In genomic region chr10:31299119-31299518, GRCh38 we compare ENCODE assay signal across 20 cellular contexts. TPM values are rescaled to one million over a fixed set of nuclear protein-coding genes. Genes with fewer than 3 reads are reported as not detected.
DNase-seq lines count a peak whose midpoint lies in the region; ATAC-seq, FAIRE-seq and TF ChIP-seq lines count a peak whose summit lies in the region.
"Had no signal": no experiment of that assay in that cellular context is flagged by ENCODE, and none has a peak within 500 bp of the region (broad histone marks: within the 10 kb centered on the region; RNA-seq: fewer than 3 reads in every experiment).

No MANE protein-coding gene starts in this region.

- POLR2A ChIA-PET in activated CD4-positive, alpha-beta T cell treated with anti-CD3 and anti-CD28 coated beads for 36 hours (lab: Charles Lee) = no interaction called here
- POLR2A ChIA-PET in IMR-90 (lab: Charles Lee; ENCODE audit: unreplicated experiment) = no interaction called here
- POLR2A ChIA-PET in A673 (lab: Charles Lee; ENCODE audit: low non-redundant PET) = interaction anchor here (0.5 kb wide), 1 partner anchor 9 kb away, joined by 3 read pairs; no protein-coding TSS in a partner anchor

- H2BK20ac ChIP-seq in IMR-90 (ENCODE audit: low read depth, low read length) = peak overlapping the region; percentile 96

- H3K4me1 ChIP-seq in IMR-90 (ENCODE audit: control insufficient read depth, insufficient read depth, low read length) = peaks cover 11% of the 10 kb centered on the region
- no peaks in the 10 kb centered on the region for H3K4me1 ChIP-seq in astrocyte (ENCODE audit: insufficient read depth, low read length)
- no peaks in the 10 kb centered on the region for H3K4me1 ChIP-seq in mesendoderm (ENCODE audit: control insufficient read depth, low read depth, low read length)
- H3K4me1 ChIP-seq in A673 (ENCODE audit: insufficient read depth, low read length, poor library complexity, severe bottlenecking) = no peaks in the 10 kb centered on the region
- H3K4me1 ChIP-seq: left lung had no signal

- H3K4ac ChIP-seq in IMR-90 (ENCODE audit: low read depth, low read length) (peak overlapping the region; percentile 95), mesendoderm (ENCODE audit: low read depth, low read length) (no peak overlapping the region)

- H4K5ac ChIP-seq in IMR-90 (ENCODE audit: low read depth, low read length) = peak overlapping the region; percentile 83
- no peak overlapping the region for H4K5ac ChIP-seq in mesendoderm (ENCODE audit: low read length)

- H3K27me3 ChIP-seq in IMR-90 (ENCODE audit: control insufficient read depth, insufficient read depth, low read length) (no peaks in the 10 kb centered on the region), astrocyte (ENCODE audit: insufficient read depth, low read length) (no peaks in the 10 kb centered on the region), mesendoderm (ENCODE audit: insufficient read depth, low read length, poor library complexity) (no peaks in the 10 kb centered on the region), A673 (replicated peaks; ENCODE audit: insufficient read depth, low read depth, low read length, poor library complexity) (no peaks in the 10 kb centered on the region)
- H3K27me3 ChIP-seq: brain microvascular endothelial cell, heart left ventricle, left lung, upper lobe of left lung had no signal

- H2BK5ac ChIP-seq in IMR-90 (ENCODE audit: low read depth, low read length, poor library complexity, severe bottlenecking) (peak overlapping the region; percentile 91), mesendoderm (ENCODE audit: low read length) (no peak overlapping the region)

- peak overlapping the region; percentile 35 for H3K14ac ChIP-seq in IMR-90 (replicated peaks; ENCODE audit: low read depth, low read length)

- peak overlapping the region; percentile 96 for H3K18ac ChIP-seq in IMR-90 (ENCODE audit: low read depth, low read length)
- H3K18ac ChIP-seq in mesendoderm (ENCODE audit: low read length) = no peak overlapping the region

- intact Hi-C loops in activated CD4-positive, alpha-beta T cell treated with anti-CD3 and anti-CD28 coated beads for 36 hours (cut with DNase I, micrococcal nuclease) = no loop called here
- intact Hi-C loops in IMR-90 (cut with micrococcal nuclease) (no loop called here), A673 (cut with micrococcal nuclease; ENCODE audit: unreplicated experiment) (no loop called here)

- no peak overlapping the region for H3K4me3 ChIP-seq in IMR-90 (ENCODE audit: insufficient read depth, low read depth, low read length)
- no peak overlapping the region for H3K4me3 ChIP-seq in astrocyte (ENCODE audit: insufficient read depth, low read depth, low read length)
- H3K4me3 ChIP-seq in mesendoderm (ENCODE audit: low read length) = no peak overlapping the region
- H3K4me3 ChIP-seq in A673 (ENCODE audit: low read depth, low read length, poor library complexity, severe bottlenecking) = no peak overlapping the region
- H3K4me3 ChIP-seq: heart left ventricle, left lung, upper lobe of left lung had no signal

- H3K27ac Mint-ChIP-seq in activated CD4-positive, alpha-beta T cell treated with anti-CD3 and anti-CD28 coated beads for 36 hours = no peak overlapping the region
- H3K27ac Mint-ChIP-seq in astrocyte (ENCODE audit: unreplicated experiment) = no peak overlapping the region
- H3K27ac Mint-ChIP-seq: naive B cell; T-helper 1 cell treated with Interleukin-12 subunit alpha and Interleukin-12 subunit beta and Interleukin-4 antibody, amounts not matched to agents 30 μg/mL and 1 μg/mL, for 36 hours had no signal

- H3K23ac ChIP-seq in IMR-90 (ENCODE audit: low read depth, low read length) = peak overlapping the region; percentile 74; the same call in 1 of the 2 replicates
- H3K23ac ChIP-seq in mesendoderm (ENCODE audit: low read length) = no peak overlapping the region

- peak overlapping the region; percentile 67 to 69; a peak in 2 of 4 replicates for H4K8ac ChIP-seq in IMR-90 (ENCODE audit: low read depth in 2 of 2, low read length in 2 of 2)
- no peak overlapping the region for H4K8ac ChIP-seq in mesendoderm (ENCODE audit: low read depth, low read length)

- TF ChIP-seq POLR2A in IMR-90 (IDR thresholded peaks at IDR 0.05; ENCODE audit: low read depth, low read length) = no peak

- dilution Hi-C loops in IMR-90 (cut with HindIII; ENCODE audit: low sequenced_read_pairs, unreplicated experiment) = no loop called here

- H3K27ac ChIP-seq in IMR-90 (ENCODE audit: insufficient read depth, low read length) (peak overlapping the region; percentile 10; the same call in 1 of the 2 replicates), astrocyte (ENCODE audit: low read depth, low read length) (no peak overlapping the region), mesendoderm (ENCODE audit: low read depth, low read length) (no peak overlapping the region), A673 (ENCODE audit: low read depth, low read length, poor library complexity, severe bottlenecking) (no peak overlapping the region)
- H3K27ac ChIP-seq: brain microvascular endothelial cell, heart left ventricle, left lung, upper lobe of left lung had no signal

- TF ChIP-seq CTCF in IMR-90 (conservative IDR thresholded peaks at IDR 0.05; ENCODE audit: low read depth, low read length) (no peak), astrocyte (IDR thresholded peaks at IDR 0.05; ENCODE audit: insufficient read depth, low read depth, low read length) (no peak), A673 (conservative IDR thresholded peaks at IDR 0.05; ENCODE audit: low read depth, low read length) (no peak)

- TF ChIP-seq RAD21 in IMR-90 (IDR thresholded peaks at IDR 0.05; ENCODE audit: low read length) = no peak

- H3K9me3 Mint-ChIP-seq in activated CD4-positive, alpha-beta T cell treated with anti-CD3 and anti-CD28 coated beads for 36 hours (ENCODE audit: low read depth) = no peaks in the 10 kb centered on the region
- H3K9me3 Mint-ChIP-seq in astrocyte (ENCODE audit: unreplicated experiment) = no peaks in the 10 kb centered on the region

- H3K79me2 ChIP-seq in astrocyte (ENCODE audit: insufficient read depth, low read length) = no peaks in the 10 kb centered on the region
- H3K79me2 ChIP-seq in mesendoderm (ENCODE audit: control insufficient read depth, insufficient read depth, low read length) = no peaks in the 10 kb centered on the region

- CTCF ChIA-PET in activated CD4-positive, alpha-beta T cell treated with anti-CD3 and anti-CD28 coated beads for 36 hours (lab: Charles Lee) = interaction anchor here (0.7 kb wide), 1 partner anchor 267 kb away, joined by 6 read pairs; the partner anchor contains the start of gene ZNF438
- CTCF ChIA-PET in IMR-90 (lab: Yijun Ruan, JAX) (interaction anchor here (0.6 kb wide), 1 partner anchor 14 kb away, joined by 3 read pairs; no protein-coding TSS in a partner anchor), A673 (lab: Charles Lee) (no interaction called here)

- H3K36me3 Mint-ChIP-seq in activated CD4-positive, alpha-beta T cell treated with anti-CD3 and anti-CD28 coated beads for 36 hours (ENCODE audit: low read depth) = no peaks in the 10 kb centered on the region
- no peaks in the 10 kb centered on the region for H3K36me3 Mint-ChIP-seq in astrocyte (ENCODE audit: low read depth, unreplicated experiment)
- H3K36me3 Mint-ChIP-seq: naive B cell had no signal

- H3K4me2 ChIP-seq in IMR-90 (ENCODE audit: low read depth, low read length) (peak overlapping the region; percentile 36; the same call in 1 of the 2 replicates), astrocyte (ENCODE audit: low read length) (no peak overlapping the region), mesendoderm (ENCODE audit: low read length) (no peak overlapping the region)

- in situ Hi-C loops in IMR-90 (cut with MboI; ENCODE audit: low sequenced_read_pairs) = no loop called here

- peak overlapping the region; percentile 74; the same call in 1 of the 2 replicates for H2AK5ac ChIP-seq in IMR-90 (ENCODE audit: low read depth, low read length)
- H2AK5ac ChIP-seq in mesendoderm (ENCODE audit: low read length) = no peak overlapping the region

- WGBS in IMR-90 (ENCODE audit: extremely low coverage in 2 of 2, insufficient read length in 1 of 2), 2 experiments = no CpG with 5 or more reads among the region's 1 CpG
- WGBS in mesendoderm (ENCODE audit: extremely low coverage, insufficient coverage, low lambda C conversion rate) = no CpG with 5 or more reads among the region's 1 CpG

- H3K79me1 ChIP-seq in IMR-90 (ENCODE audit: low read depth in 1 of 2, low read length in 2 of 2) = peaks cover 5 to 13% of the 10 kb centered on the region in 2 experiments; a peak in 3 of 4 replicates
- H3K79me1 ChIP-seq in mesendoderm (ENCODE audit: low read length) = no peaks in the 10 kb centered on the region

- H3K9me3 ChIP-seq in IMR-90 (ENCODE audit: control insufficient read depth, insufficient read depth, low read length) (no peaks in the 10 kb centered on the region), astrocyte (ENCODE audit: insufficient read depth, low read depth, low read length) (no peaks in the 10 kb centered on the region), A673 (ENCODE audit: low read depth, low read length, poor library complexity, severe bottlenecking) (no peaks in the 10 kb centered on the region)
- H3K9me3 ChIP-seq: left lung, upper lobe of left lung had no signal

- H3K27me3 Mint-ChIP-seq in activated CD4-positive, alpha-beta T cell treated with anti-CD3 and anti-CD28 coated beads for 36 hours = no peaks in the 10 kb centered on the region
- H3K27me3 Mint-ChIP-seq in astrocyte (ENCODE audit: low read depth, unreplicated experiment) = no peaks in the 10 kb centered on the region

- H4K20me1 ChIP-seq in IMR-90 (ENCODE audit: insufficient read depth, low read length) (no peaks in the 10 kb centered on the region), astrocyte (ENCODE audit: insufficient read depth, low read length) (no peaks in the 10 kb centered on the region)

- peak; percentile 87 for ATAC-seq in activated CD4-positive, alpha-beta T cell treated with anti-CD3 and anti-CD28 coated beads for 36 hours
- ATAC-seq in IMR-90 (ENCODE audit: low read depth) (no peak), HG03139 (IDR thresholded peaks at IDR 0.05; ENCODE audit: unreplicated experiment) (no peak)
- ATAC-seq: heart left ventricle, left lung had no signal

- H2BK120ac ChIP-seq in IMR-90 (ENCODE audit: low read depth, low read length) = peak overlapping the region; percentile 94
- H2BK120ac ChIP-seq in mesendoderm (ENCODE audit: low read depth, low read length) = no peak overlapping the region

- H4K91ac ChIP-seq in IMR-90 (ENCODE audit: insufficient read depth, low read depth, low read length) = peak overlapping the region; percentile 93

- H2AFZ ChIP-seq in IMR-90 (replicated peaks; ENCODE audit: low read length, poor library complexity) (no peak overlapping the region), astrocyte (ENCODE audit: low read depth, low read length) (peak overlapping the region; percentile 53)

- no TSS peak for BruUV-seq in IMR-90 (replicated peaks; lab: Mats Ljungman, UMichigan)
- no TSS peak for BruUV-seq in A673 (replicated peaks; lab: Mats Ljungman, UMichigan)

- H3K36me3 ChIP-seq in IMR-90 (ENCODE audit: control insufficient read depth, insufficient read depth, low read length) = no peaks in the 10 kb centered on the region
- no peaks in the 10 kb centered on the region for H3K36me3 ChIP-seq in astrocyte (ENCODE audit: insufficient read depth, low read length)
- no peaks in the 10 kb centered on the region for H3K36me3 ChIP-seq in mesendoderm (ENCODE audit: control insufficient read depth, insufficient read depth, low read length)
- H3K36me3 ChIP-seq in A673 (ENCODE audit: insufficient read depth, low read length, poor library complexity, severe bottlenecking) = no peaks in the 10 kb centered on the region
- H3K36me3 ChIP-seq: brain microvascular endothelial cell, heart left ventricle, left lung, upper lobe of left lung had no signal

- H3K9me1 ChIP-seq in IMR-90 (ENCODE audit: insufficient read depth, low read length) = peaks cover 9% of the 10 kb centered on the region

- no peak for FAIRE-seq in astrocyte (lab: Jason Lieb, UNC)
- FAIRE-seq: endometrium had no signal

- no peak overlapping the region for H2AK9ac ChIP-seq in IMR-90 (replicated peaks; ENCODE audit: low read depth, low read length, poor library complexity)

- H3K56ac ChIP-seq in IMR-90 (ENCODE audit: extremely low read depth, insufficient read depth, low read length) (peak overlapping the region; percentile 17; the same call in 1 of the 2 replicates), mesendoderm (ENCODE audit: low read length) (no peak overlapping the region)

- DNase-seq in activated CD4-positive, alpha-beta T cell treated with anti-CD3 and anti-CD28 coated beads for 36 hours = peak; percentile 17
- no peak for DNase-seq in activated CD4-positive, alpha-beta T cell treated with anti-CD3 and anti-CD28 coated beads, Interleukin-2, amount 50 U/mL, for 1 hour
- DNase-seq in IMR-90 (peak; percentile 22), astrocyte (ENCODE audit: low read depth) (no peak), mesendoderm (peak; percentile 10), GF-D8 (lab: John Stamatoyannopoulos, UW) (no peak), A673 (ENCODE audit: low spot score) (no peak)
- DNase-seq: activated CD4-positive, alpha-beta T cell treated with anti-CD3 and anti-CD28 coated beads for 48 hours; activated effector memory CD4-positive, alpha-beta T cell treated with anti-CD3 and anti-CD28 coated beads, Interleukin-2, amount 50 U/mL, for 16 hours; brain microvascular endothelial cell; heart left ventricle; Karpas-422; left lung; naive B cell; NCI-H2029 treated with DMSO at 0.1 percent for 48 hours; stimulated activated CD4-positive, alpha-beta T cell treated with anti-CD3 and anti-CD28 coated beads, Interleukin-2, amount 100 ng/mL, for 24 hours; upper lobe of left lung had no signal

- peak overlapping the region; percentile 97; the same call in 2 of the 3 replicates for H2BK15ac ChIP-seq in IMR-90 (ENCODE audit: low read depth, low read length)
- H2BK15ac ChIP-seq in mesendoderm (replicated peaks; ENCODE audit: low read depth) = no peak overlapping the region

- H3K4me3 Mint-ChIP-seq in activated CD4-positive, alpha-beta T cell treated with anti-CD3 and anti-CD28 coated beads for 36 hours = no peak overlapping the region
- no peak overlapping the region for H3K4me3 Mint-ChIP-seq in astrocyte (ENCODE audit: unreplicated experiment)
- H3K4me3 Mint-ChIP-seq: naive B cell; T-helper 1 cell treated with Interleukin-12 subunit alpha and Interleukin-12 subunit beta and Interleukin-4 antibody, amounts not matched to agents 30 μg/mL and 1 μg/mL, for 36 hours had no signal

- H3K9ac ChIP-seq in IMR-90 (ENCODE audit: low read depth, low read length) (no peak overlapping the region), astrocyte (ENCODE audit: low read length) (no peak overlapping the region), mesendoderm (ENCODE audit: low read length) (no peak overlapping the region)

- peaks cover 5% of the 10 kb centered on the region for H3K4me1 Mint-ChIP-seq in activated CD4-positive, alpha-beta T cell treated with anti-CD3 and anti-CD28 coated beads for 36 hours
- H3K4me1 Mint-ChIP-seq in astrocyte (ENCODE audit: low read depth, unreplicated experiment) = peaks cover 4% of the 10 kb centered on the region

RNA-seq across cellular contexts. Expression of gene ZEB1, which starts 19.9 kb away (rescaled TPM):
- 10 to 100 TPM; 32.0 to 49.0 TPM for total RNA-seq in activated CD4-positive, alpha-beta T cell treated with anti-CD3 and anti-CD28 coated beads for 36 hours
- 108 and 139 TPM in 2 replicates for total RNA-seq in IMR-90 (2012; rRNA removed)
- polyA plus RNA-seq in IMR-90 (2012; rRNA removed) = 21.7 and 23.7 TPM in 2 replicates
- 5.6 and 6.0 TPM in 2 replicates for polyA plus RNA-seq in IMR-90 (2012; cell fraction: cytosol; rRNA removed)
- 8.5 and 80.1 TPM in 2 replicates for polyA plus RNA-seq in IMR-90 (2012; cell fraction: nucleus; rRNA removed; ENCODE audit: low replicate concordance)
- 37.2 and 42.3 TPM in 2 replicates for total RNA-seq in astrocyte
- polyA plus RNA-seq in mesendoderm (2013, experiment 1 of 2) = 0.21 TPM
- 0.27 TPM for polyA plus RNA-seq in mesendoderm (2013, experiment 2 of 2)
- total RNA-seq in A673 (2021) = 8.3 and 10.3 TPM in 2 replicates

Comparison
In these comparisons a context has a peak if more than half of its experiments do, and no peak if none do; other contexts are left out.
1. DNase-seq: peak in activated CD4-positive, alpha-beta T cell treated with anti-CD3 and anti-CD28 coated beads for 36 hours (single experiment), IMR-90 (single experiment) and mesendoderm (single experiment); none in activated CD4-positive, alpha-beta T cell treated with anti-CD3 and anti-CD28 coated beads, Interleukin-2, amount 50 U/mL, for 1 hour (single experiment), astrocyte (single experiment), GF-D8 (single experiment) and A673 (single experiment).